In genomic region chr20:62590301-62591121, GRCh38 we compare ENCODE assay signal across 12 cellular contexts. TPM values are rescaled to one million over a fixed set of nuclear protein-coding genes. Genes with fewer than 3 reads are reported as not detected.
DNase-seq lines count a peak whose midpoint lies in the region; ATAC-seq and TF ChIP-seq lines count a peak whose summit lies in the region.
"Had no signal": no experiment of that assay in that cellular context is flagged by ENCODE, and none has a peak within 500 bp of the region (broad histone marks: within the 10 kb centered on the region; RNA-seq: fewer than 3 reads in every experiment).

No MANE protein-coding gene starts in this region.

- DNase-seq in Caki2 (ENCODE audit: low read depth) (peak; percentile 73), MG63 (peak; percentile 99), dermis microvascular lymphatic vessel endothelial cell (ENCODE audit: low read depth in 2 of 2) (peak; percentile 4 to 60), lower lobe of right lung (no peak), Karpas-422 (no peak), iPS-NIHi11 (ENCODE audit: low spot score) (no peak), HuH-7.5 (ENCODE audit: low spot score) (no peak)
- DNase-seq: amniotic stem cell; Kasumi-1; NCI-H446; stimulated activated CD4-positive, alpha-beta T cell treated with anti-CD3 and anti-CD28 coated beads, Interleukin-4, amount 100 ng/mL, for 4 hours had no signal

- no peak overlapping the region for H3K4me3 ChIP-seq in MG63
- H3K4me3 ChIP-seq in lower lobe of right lung, result no peak overlapping the region
- H3K4me3 ChIP-seq in Karpas-422 (ENCODE audit: low read length), result no peak overlapping the region

- in situ Hi-C loops in Caki2 (cut with HindIII; ENCODE audit: low pct_unique_long_range_greater_than_20kb, low sequenced_read_pairs), result no loop called here

- ATAC-seq in lower lobe of right lung (peak; percentile 35 to 48), GM21515 (IDR thresholded peaks at IDR 0.05; ENCODE audit: unreplicated experiment) (no peak)

- H3K79me2 ChIP-seq in Karpas-422 (ENCODE audit: low read length), result no peaks in the 10 kb centered on the region

- no peak overlapping the region for H3K9ac ChIP-seq in Karpas-422 (ENCODE audit: low read length)

- H3K27me3 ChIP-seq in MG63, result no peaks in the 10 kb centered on the region
- peaks cover 53% of the 10 kb centered on the region for H3K27me3 ChIP-seq in lower lobe of right lung (ENCODE audit: low read depth)
- H3K27me3 ChIP-seq in Karpas-422 (ENCODE audit: low read length), result no peaks in the 10 kb centered on the region

- intact Hi-C loops in lower lobe of right lung (cut with DNase I), result no loop called here

- H3K4me1 ChIP-seq in lower lobe of right lung, result peaks cover 8% of the 10 kb centered on the region
- no peaks in the 10 kb centered on the region for H3K4me1 ChIP-seq in Karpas-422 (ENCODE audit: low read length)

- no peak overlapping the region for H2AFZ ChIP-seq in Karpas-422 (ENCODE audit: low read length)

- H3K9me3 ChIP-seq in MG63 (no peaks in the 10 kb centered on the region), lower lobe of right lung (no peaks in the 10 kb centered on the region), Karpas-422 (ENCODE audit: low read length) (no peaks in the 10 kb centered on the region)

- H3K9me2 ChIP-seq in Karpas-422 (replicated peaks; ENCODE audit: insufficient read depth, low read length), result no peaks in the 10 kb centered on the region

- H3K36me3 ChIP-seq in MG63 (no peaks in the 10 kb centered on the region), lower lobe of right lung (no peaks in the 10 kb centered on the region), Karpas-422 (ENCODE audit: insufficient read depth, low read length) (no peaks in the 10 kb centered on the region)

- H3K4me2 ChIP-seq in Karpas-422 (ENCODE audit: low read depth, low read length, poor library complexity, severe bottlenecking), result no peak overlapping the region

- no peaks in the 10 kb centered on the region for H4K20me1 ChIP-seq in Karpas-422 (ENCODE audit: insufficient read depth, low read depth, low read length)

- H3K27ac ChIP-seq in lower lobe of right lung, result no peak overlapping the region
- H3K27ac ChIP-seq in Karpas-422 (ENCODE audit: low read length), result no peak overlapping the region

- no peak for TF ChIP-seq CTCF in lower lobe of right lung (IDR thresholded peaks at IDR 0.05)

RNA-seq across cellular contexts. Expression of gene SLCO4A1, which starts 51.8 kb away (rescaled TPM):
- 65.5 and 77.6 TPM in 2 replicates for total RNA-seq in Caki2 (2014; rRNA removed; shearing (Covaris generic); ENCODE audit: low replicate concordance)
- total RNA-seq in MG63 (2014; rRNA removed; shearing (Covaris generic); ENCODE audit: low replicate concordance), result 10.7 and 23.0 TPM in 2 replicates
- total RNA-seq in dermis microvascular lymphatic vessel endothelial cell, result 0.51 and 0.90 TPM in 2 replicates
- total RNA-seq in lower lobe of right lung, result 72.4 TPM
- total RNA-seq in Karpas-422 (2014; rRNA removed; shearing (Covaris generic); ENCODE audit: low replicate concordance), result 0.72 TPM in 1 of 2 replicates, not detected in the other

Comparison
In these comparisons a context has a peak if more than half of its experiments do, and no peak if none do; other contexts are left out.
1. DNase-seq: peak in Caki2 (single experiment), MG63 (single experiment) and dermis microvascular lymphatic vessel endothelial cell (2 of 2); none in lower lobe of right lung (single experiment), Karpas-422 (single experiment), iPS-NIHi11 (single experiment) and HuH-7.5 (single experiment).